ENCODE assay signal across 1 cellular context in genomic region chr1:225481738-225482137, GRCh38.
TF ChIP-seq lines count a peak whose summit lies in the region.

No MANE protein-coding gene starts in this region.

TF ChIP-seq in IMR-90, 13 proteins besides CTCF, POLR2A, EP300 and RAD21 (continued from another document):
- no peak for TF ChIP-seq USF2 (IDR thresholded peaks at IDR 0.05; ENCODE audit: low read depth, low read length)
- no peak for TF ChIP-seq SMC3 (IDR thresholded peaks at IDR 0.05; ENCODE audit: low read depth, low read length)
- no peak for TF ChIP-seq MXI1 (IDR thresholded peaks at IDR 0.05; ENCODE audit: borderline replicate concordance, low read depth, low read length)
- no peak for TF ChIP-seq MAZ (IDR thresholded peaks at IDR 0.05; ENCODE audit: borderline replicate concordance, low read depth, low read length)
- no peak for TF ChIP-seq BHLHE40 (IDR thresholded peaks at IDR 0.05; ENCODE audit: low read depth, low read length)
TF ChIP-seq in IMR-90: peak in this region for 0.
